ENCODE assay signal across 12 cellular contexts in genomic region chr20:63457737-63458136, GRCh38. TPM values are rescaled to one million over a fixed set of nuclear protein-coding genes. Genes with fewer than 3 reads are reported as not detected.
DNase-seq lines count a peak whose midpoint lies in the region; ATAC-seq and TF ChIP-seq lines count a peak whose summit lies in the region.
"Had no signal": no experiment of that assay in that cellular context is flagged by ENCODE, and none has a peak within 500 bp of the region (broad histone marks: within the 10 kb centered on the region; RNA-seq: fewer than 3 reads in every experiment).

No MANE protein-coding gene starts in this region.

- H2AFZ ChIP-seq in DND-41 (ENCODE audit: low read depth, low read length) = no peak overlapping the region
- H2AFZ ChIP-seq: hepatocyte had no signal

- TF ChIP-seq CTCF in DND-41 (IDR thresholded peaks at IDR 0.05; ENCODE audit: borderline replicate concordance, extremely low read depth, low read length, poor library complexity, severe bottlenecking) (no peak), mucosa of descending colon (IDR thresholded peaks at IDR 0.05) (no peak), testis (IDR thresholded peaks at IDR 0.05) (no peak), GM10248 (IDR thresholded peaks at IDR 0.05; ENCODE audit: control extremely low read depth, extremely low read depth, low read depth, missing control alignments) (no peak)

- H3K4me2 ChIP-seq in DND-41 (ENCODE audit: insufficient read depth, low read length) = no peak overlapping the region
- H3K4me2 ChIP-seq: hepatocyte, KMS-11 had no signal

- H3K4me3 ChIP-seq in DND-41 (ENCODE audit: low read depth in 1 of 2, low read length in 2 of 2) = no peak overlapping the region
- no peak overlapping the region for H3K4me3 ChIP-seq in mucosa of descending colon
- H3K4me3 ChIP-seq in testis = no peak overlapping the region
- H3K4me3 ChIP-seq: hepatocyte, sigmoid colon had no signal

- H4K20me1 ChIP-seq in DND-41 (ENCODE audit: insufficient read depth, low read length) = peaks cover 36% of the 10 kb centered on the region

- DNase-seq in DND-41 (peak; percentile 61), NAMALWA (ENCODE audit: low spot score) (peak; percentile 26), anterior cingulate cortex (lab: John Stamatoyannopoulos, UW) (peak in 41 of 58 donors; percentile 7 to 85 (median 54)), mucosa of descending colon (peak in 1 of 3 donors; percentile 12), testis (no peak), GM10248 (ENCODE audit: extremely low spot score) (no peak)
- DNase-seq in stimulated activated CD4-positive, alpha-beta T cell treated with anti-CD3 and anti-CD28 coated beads, Interleukin-1b, Interleukin-23, amount 100 ng/mL, for 48 hours = no peak
- DNase-seq: sigmoid colon had no signal

- ATAC-seq in DND-41 (ENCODE audit: insufficient read depth, low read depth) (peak; percentile 76), mucosa of descending colon (peak; percentile 19), GM21619 (IDR thresholded peaks at IDR 0.05; ENCODE audit: unreplicated experiment) (no peak)

- peaks cover 6% of the 10 kb centered on the region for H3K4me1 ChIP-seq in DND-41 (ENCODE audit: insufficient read depth, low read length)
- no peaks in the 10 kb centered on the region for H3K4me1 ChIP-seq in mucosa of descending colon (ENCODE audit: low read depth)
- no peaks in the 10 kb centered on the region for H3K4me1 ChIP-seq in testis

- H3K27ac ChIP-seq in DND-41 (ENCODE audit: low read length) = no peak overlapping the region
- no peak overlapping the region for H3K27ac ChIP-seq in testis
- H3K27ac ChIP-seq: hepatocyte, KMS-11, sigmoid colon had no signal

- POLR2A ChIA-PET in GM10248 (lab: Yijun Ruan, JAX) = interaction anchor here (0.6 kb wide), 1 partner anchor 780 kb away, joined by 4 read pairs; no protein-coding TSS in a partner anchor

- intact Hi-C loops in mucosa of descending colon (cut with DNase I, micrococcal nuclease) (no loop called here), testis (cut with DNase I; ENCODE audit: low total_unique reads) (no loop called here)

- no peaks in the 10 kb centered on the region for H3K79me2 ChIP-seq in DND-41 (ENCODE audit: insufficient read depth, low read length)
- H3K79me2 ChIP-seq: hepatocyte had no signal

- WGBS in testis, 2 donors = 51 to 60% methylated on average over 11 to 17 of the region's 17 CpGs

- no peak for TF ChIP-seq POLR2A in testis (IDR thresholded peaks at IDR 0.05)

- H3K9me3 ChIP-seq in DND-41 (ENCODE audit: insufficient read depth, low read length, severe bottlenecking) = no peaks in the 10 kb centered on the region
- H3K9me3 ChIP-seq in mucosa of descending colon = no peaks in the 10 kb centered on the region
- H3K9me3 ChIP-seq in testis = no peaks in the 10 kb centered on the region
- H3K9me3 ChIP-seq: sigmoid colon had no signal

- CTCF ChIA-PET in GM10248 (lab: Yijun Ruan, JAX) = no interaction called here

- H3K36me3 ChIP-seq in DND-41 (ENCODE audit: insufficient read depth, low read length) = no peaks in the 10 kb centered on the region
- no peaks in the 10 kb centered on the region for H3K36me3 ChIP-seq in mucosa of descending colon (ENCODE audit: low read depth)
- H3K36me3 ChIP-seq in testis (ENCODE audit: low read depth, missing control alignments) = no peaks in the 10 kb centered on the region
- H3K36me3 ChIP-seq: sigmoid colon had no signal

- H3K27me3 ChIP-seq in DND-41 (ENCODE audit: insufficient read depth, low read length, poor library complexity) = peaks cover 2% of the 10 kb centered on the region
- H3K27me3 ChIP-seq in testis = no peaks in the 10 kb centered on the region

- no peak overlapping the region for H3K9ac ChIP-seq in DND-41 (ENCODE audit: low read depth, low read length)
- H3K9ac ChIP-seq: KMS-11 had no signal

RNA-seq across cellular contexts. Expression of gene KCNQ2, which starts 14.7 kb away (rescaled TPM):
- total RNA-seq in mucosa of descending colon (1 to 10 TPM in 1 of 3 donors, not detected in 2; 1.4 TPM), testis (10 to 100 TPM; 49.2 to 60.9 TPM)
- polyA plus RNA-seq in testis (ENCODE audit: insufficient read depth, low read depth, low replicate concordance) = 36.2 TPM
- total RNA-seq: subcutaneous adipose tissue had no signal

RNA-seq across cellular contexts. Expression of gene EEF1A2, which starts 41.1 kb away (rescaled TPM):
- total RNA-seq in mucosa of descending colon (10 to 100 TPM in 1 of 3 donors, 1 to 10 TPM in 2; 1.3 to 15.0 (median 2.7) TPM), testis (10 to 100 TPM in 1 of 2 donors, 1 to 10 TPM in 1; 9.8 to 15.9 TPM)
- 19.1 TPM for polyA plus RNA-seq in testis (ENCODE audit: insufficient read depth, low read depth, low replicate concordance)
- total RNA-seq: subcutaneous adipose tissue had no signal

Comparison
In these comparisons a context has a peak if more than half of its experiments do, and no peak if none do; other contexts are left out.
1. DNase-seq: peak in DND-41 (single experiment), NAMALWA (single experiment) and anterior cingulate cortex (41 of 58); none in testis (single experiment), stimulated activated CD4-positive, alpha-beta T cell treated with anti-CD3 and anti-CD28 coated beads, Interleukin-1b, Interleukin-23, amount 100 ng/mL, for 48 hours (single experiment) and GM10248 (single experiment).
2. RNA of gene KCNQ2, which starts 14.7 kb away (total RNA-seq): 49.2 to 60.9 TPM in testis; 1.4 TPM in mucosa of descending colon; every median in the first group is over 10 times any median in the second.